Comparison of ENCODE assay signal across 25 cellular contexts in genomic region chr1:950268-950667, GRCh38. TPM values are rescaled to one million over a fixed set of nuclear protein-coding genes. Genes with fewer than 3 reads are reported as not detected.
"Had no signal": no experiment of that assay in that cellular context is flagged by ENCODE, and none has a peak within 500 bp of the region (broad histone marks: within the 10 kb centered on the region; RNA-seq: fewer than 3 reads in every experiment).

No MANE protein-coding gene starts in this region.

- H3K9me3 Mint-ChIP-seq: naive thymus-derived CD4-positive, alpha-beta T cell; nephron progenitor cell; stimulated activated effector memory CD8-positive, alpha-beta T cell treated with anti-CD3 and anti-CD28 coated beads, Interleukin-12 subunit alpha, Interleukin-12 subunit beta, amount 100 ng/mL, for 72 hours had no signal

- H3K4me3 ChIP-seq: colonic mucosa, ovary, right atrium auricular region, tibial artery, upper lobe of right lung, vagina had no signal

- H3K27ac ChIP-seq: colonic mucosa, ovary, right atrium auricular region, tibial artery, upper lobe of right lung, vagina had no signal

- H3K27me3 Mint-ChIP-seq: naive thymus-derived CD4-positive, alpha-beta T cell had no signal

- H3K9me3 ChIP-seq: colonic mucosa, ovary, right atrium auricular region, tibial artery, upper lobe of right lung, vagina had no signal

- H3K27ac Mint-ChIP-seq: naive thymus-derived CD4-positive, alpha-beta T cell; nephron progenitor cell; stimulated activated effector memory CD8-positive, alpha-beta T cell treated with anti-CD3 and anti-CD28 coated beads, Interleukin-12 subunit alpha, Interleukin-12 subunit beta, amount 100 ng/mL, for 72 hours had no signal

- DNase-seq: colonic mucosa; dermis blood vessel endothelial cell; foreskin melanocyte; islet precursor cell; mammary epithelial cell; naive thymus-derived CD4-positive, alpha-beta T cell; nephron progenitor cell; nucleus accumbens; ovary; small intestine; stimulated activated CD4-positive, alpha-beta T cell treated with anti-CD3 and anti-CD28 coated beads, Interleukin-4, amount 100 ng/mL, for 1 hour; stimulated activated CD8-positive, alpha-beta memory T cell treated with anti-CD3 and anti-CD28 coated beads, Interleukin-4, amount 100 ng/mL, for 48 hours; stimulated activated naive CD8-positive, alpha-beta T cell treated with anti-CD3 and anti-CD28 coated beads, Interleukin-15, Interleukin-2, amounts not matched to agents 100 U/mL and 50 U/mL, for 24 hours; tibial artery; upper lobe of right lung had no signal

- FAIRE-seq: endothelial cell of umbilical vein, small intestine had no signal

- H3K36me3 ChIP-seq: ovary had no signal

- H3K27me3 ChIP-seq: colonic mucosa, ovary, right atrium auricular region, tibial artery, upper lobe of right lung, vagina had no signal

- H3K4me3 Mint-ChIP-seq: naive thymus-derived CD4-positive, alpha-beta T cell; nephron progenitor cell; stimulated activated effector memory CD8-positive, alpha-beta T cell treated with anti-CD3 and anti-CD28 coated beads, Interleukin-12 subunit alpha, Interleukin-12 subunit beta, amount 100 ng/mL, for 72 hours had no signal

- H3K4me1 ChIP-seq: colonic mucosa, right atrium auricular region, tibial artery, upper lobe of right lung, vagina had no signal

- ATAC-seq: left lobe of liver; naive thymus-derived CD4-positive, alpha-beta T cell; stimulated activated effector memory CD8-positive, alpha-beta T cell treated with anti-CD3 and anti-CD28 coated beads, Interleukin-12 subunit alpha, Interleukin-12 subunit beta, amount 100 ng/mL, for 72 hours; stimulated activated naive CD8-positive, alpha-beta T cell treated with anti-CD3 and anti-CD28 coated beads, Interleukin-15, Interleukin-2, amounts not matched to agents 100 U/mL and 50 U/mL, for 24 hours; upper lobe of right lung had no signal

RNA-seq across cellular contexts. Expression of gene PLEKHN1, which starts 16.0 kb away (rescaled TPM):
- total RNA-seq: cerebellum, temporal lobe had no signal

RNA-seq across cellular contexts. Expression of gene SAMD11, which starts 26.5 kb away (rescaled TPM):
- total RNA-seq: endothelial cell of umbilical vein; mammary epithelial cell; mononuclear cell; naive thymus-derived CD4-positive, alpha-beta T cell had no signal
- polyA plus RNA-seq: endothelial cell of umbilical vein, mammary epithelial cell had no signal

RNA-seq across cellular contexts. Expression of gene PERM1, which starts 31.6 kb away (rescaled TPM):
- total RNA-seq: colonic mucosa; dermis blood vessel endothelial cell; endothelial cell of umbilical vein; glomerular endothelial cell; mammary epithelial cell; mesenteric fat pad; naive thymus-derived CD4-positive, alpha-beta T cell; vagina had no signal
- polyA plus RNA-seq: endothelial cell of umbilical vein; mammary epithelial cell; naive thymus-derived CD4-positive, alpha-beta T cell had no signal
